16 cellular contexts compared by ENCODE assay signal in genomic region chr6:143005816-143006215, GRCh38. TPM values are rescaled to one million over a fixed set of nuclear protein-coding genes. Genes with fewer than 3 reads are reported as not detected.
DNase-seq lines count a peak whose midpoint lies in the region; ATAC-seq and TF ChIP-seq lines count a peak whose summit lies in the region.
"Had no signal": no experiment of that assay in that cellular context is flagged by ENCODE, and none has a peak within 500 bp of the region (broad histone marks: within the 10 kb centered on the region; RNA-seq: fewer than 3 reads in every experiment).

No MANE protein-coding gene starts in this region.

- H3K27me3 ChIP-seq in right cardiac atrium (ENCODE audit: control insufficient read depth, insufficient read depth) (no peaks in the 10 kb centered on the region), tibial nerve (no peaks in the 10 kb centered on the region)

- TF ChIP-seq EP300 in tibial nerve (IDR thresholded peaks at IDR 0.05), result no peak

- H3K4me1 ChIP-seq in right cardiac atrium (ENCODE audit: control insufficient read depth, insufficient read depth, low read length), result no peaks in the 10 kb centered on the region
- peaks cover 0 to 6% (median 0%) of the 10 kb centered on the region in 4 donors for H3K4me1 ChIP-seq in tibial nerve

- no peaks in the 10 kb centered on the region for H3K9me3 ChIP-seq in right cardiac atrium (ENCODE audit: control insufficient read depth, low read length)
- no peaks in the 10 kb centered on the region for H3K9me3 ChIP-seq in tibial nerve

- WGBS in right cardiac atrium, result 89% methylated on average over 4 of the region's 4 CpGs
- WGBS in tibial nerve, 2 donors, result 75 to 80% methylated on average over 4 of the region's 4 CpGs

- TF ChIP-seq CTCF in AG09319 (IDR thresholded peaks at IDR 0.05; ENCODE audit: low read depth, low read length) (no peak), foreskin fibroblast (IDR thresholded peaks at IDR 0.05; ENCODE audit: low read depth, low read length) (no peak), tibial nerve (IDR thresholded peaks at IDR 0.05) (no peak)

- no peak for ATAC-seq in right cardiac atrium
- no peak for ATAC-seq in GM21360 (IDR thresholded peaks at IDR 0.05; ENCODE audit: unreplicated experiment)

- TF ChIP-seq POLR2A in tibial nerve (IDR thresholded peaks at IDR 0.05), result no peak

- H3K4me3 ChIP-seq in foreskin fibroblast (ENCODE audit: low read depth in 1 of 2, low read length in 2 of 2) (no peak overlapping the region), right cardiac atrium (ENCODE audit: low read length) (no peak overlapping the region), tibial nerve (no peak overlapping the region)

- H3K27ac ChIP-seq in right cardiac atrium (ENCODE audit: low read length) (no peak overlapping the region), tibial nerve (no peak overlapping the region)
- H3K27ac ChIP-seq: 22Rv1 had no signal

- no peaks in the 10 kb centered on the region for H3K36me3 ChIP-seq in tibial nerve

- intact Hi-C loops in right cardiac atrium (cut with DNase I), result no loop called here

- DNase-seq in AG09319 (ENCODE audit: extremely low read depth, low read depth), result peak; percentile 73
- DNase-seq in GM04504 (ENCODE audit: low read depth), result peak; percentile 5
- DNase-seq in astrocyte of the hippocampus (ENCODE audit: low read depth, low spot score), result peak; percentile 16
- DNase-seq in foreskin fibroblast, result peak; percentile 18 to 68
- DNase-seq in right cardiac atrium, result no peak
- DNase-seq in tibial nerve (ENCODE audit: low spot score in 2 of 2), result no peak
- DNase-seq: C1 segment of cervical spinal cord; Calu3; CD4-positive, alpha-beta T cell; DMS 273 treated with DMSO at 0.1 percent for 48 hours; HCEC 1CT; IMR-90; Kasumi-1; KBM-7 had no signal

RNA-seq across cellular contexts. Expression of gene AIG1, which starts 54.9 kb away (rescaled TPM):
- total RNA-seq in right cardiac atrium (10 to 100 TPM; 44.4 to 54.9 (median 48.5) TPM), tibial nerve (10 to 100 TPM; 18.2 to 23.9 (median 22.2) TPM)
- 69.8 TPM for polyA plus RNA-seq in right cardiac atrium

Comparison
In these comparisons a context has a peak if more than half of its experiments do, and no peak if none do; other contexts are left out.
1. DNase-seq: peak in AG09319 (single experiment), GM04504 (single experiment), astrocyte of the hippocampus (single experiment) and foreskin fibroblast (2 of 2); none in right cardiac atrium (0 of 3) and tibial nerve (0 of 2).